ENCODE assay signal across 23 cellular contexts in the genomic region with DNA sequence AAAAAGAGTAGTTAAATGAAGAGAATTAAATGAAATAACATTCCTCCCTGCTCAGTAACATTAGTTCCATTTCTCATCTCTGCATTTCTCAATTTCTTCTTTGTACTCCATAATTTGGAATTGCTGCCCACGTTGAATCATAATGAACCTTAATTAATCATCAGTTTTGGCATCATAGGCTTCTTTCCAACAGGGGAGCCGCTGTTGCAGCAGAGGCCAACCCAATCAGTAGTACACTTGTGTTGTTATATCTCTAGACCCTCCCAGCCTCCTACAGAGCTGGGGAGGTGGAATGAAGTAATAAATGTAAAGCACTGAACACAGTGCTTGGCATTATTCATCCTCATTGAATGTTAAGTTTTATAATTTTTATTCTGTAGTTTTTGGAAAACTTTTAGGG.
"Had no signal": no experiment of that assay in that cellular context is flagged by ENCODE, and none has a peak within 500 bp of the region (broad histone marks: within the 10 kb centered on the region; RNA-seq: fewer than 3 reads in every experiment).

No MANE protein-coding gene starts in this region.

- H3K27ac Mint-ChIP-seq: activated CD4-positive, alpha-beta T cell treated with anti-CD3 and anti-CD28 coated beads, Interleukin-2, amount 10 ng/mL, durations not matched to agents 7 days and 5 days; activated CD8-positive, alpha-beta memory T cell treated with anti-CD3 and anti-CD28 coated beads, Interleukin-2, amount 10 ng/mL, durations not matched to agents 7 days and 5 days; activated CD8-positive, alpha-beta T cell treated with anti-CD3 and anti-CD28 coated beads for 36 hours; activated naive CD4-positive, alpha-beta T cell treated with anti-CD3 and anti-CD28 coated beads, Interleukin-2, amount 50 U/mL, for 24 hours; activated T-helper 1 cell treated with anti-CD3 and anti-CD28 coated beads, Interleukin-12 subunit alpha, Interleukin-12 subunit beta, Interleukin-2, Interleukin-4 antibody, amounts not matched to agents 30 ng/mL and 10 ng/mL and 1 ng/mL, durations not matched to agents 14 hours and 24 hours and 36 hours; natural killer cell; progenitor cell of endocrine pancreas; type B pancreatic cell had no signal

- H3K9me3 ChIP-seq: esophagus squamous epithelium, left lung, thoracic aorta had no signal

- H3K27ac ChIP-seq: coronary artery, esophagus squamous epithelium, left lung, thoracic aorta, WERI-Rb-1 had no signal

- H3K36me3 ChIP-seq: left lung, thoracic aorta, WERI-Rb-1 had no signal

- H3K4me3 Mint-ChIP-seq: activated CD4-positive, alpha-beta T cell treated with anti-CD3 and anti-CD28 coated beads, Interleukin-2, amount 10 ng/mL, durations not matched to agents 7 days and 5 days; activated CD8-positive, alpha-beta memory T cell treated with anti-CD3 and anti-CD28 coated beads, Interleukin-2, amount 10 ng/mL, durations not matched to agents 7 days and 5 days; activated CD8-positive, alpha-beta T cell treated with anti-CD3 and anti-CD28 coated beads for 36 hours; activated naive CD4-positive, alpha-beta T cell treated with anti-CD3 and anti-CD28 coated beads, Interleukin-2, amount 50 U/mL, for 24 hours; activated T-helper 1 cell treated with anti-CD3 and anti-CD28 coated beads, Interleukin-12 subunit alpha, Interleukin-12 subunit beta, Interleukin-2, Interleukin-4 antibody, amounts not matched to agents 30 ng/mL and 10 ng/mL and 1 ng/mL, durations not matched to agents 14 hours and 24 hours and 36 hours; natural killer cell; type B pancreatic cell had no signal

- DNase-seq: activated CD4-positive, alpha-beta T cell treated with anti-CD3 and anti-CD28 coated beads, Interleukin-2, amount 10 ng/mL, durations not matched to agents 7 days and 5 days; activated CD4-positive, CD25-positive, alpha-beta regulatory T cell treated with anti-CD3 and anti-CD28 coated beads, Interleukin-2, amount 50 U/mL, for 72 hours; activated CD8-positive, alpha-beta memory T cell treated with anti-CD3 and anti-CD28 coated beads, Interleukin-2, amount 10 ng/mL, durations not matched to agents 7 days and 5 days; activated CD8-positive, alpha-beta T cell treated with anti-CD3 and anti-CD28 coated beads for 36 hours; activated gamma-delta T cell treated with Interleukin-2 at 50 U/mL for 16 hours; aorta; cerebellar nuclear complex; esophagus squamous epithelium; foreskin melanocyte; kidney glomerular epithelial cell; left lung; natural killer cell; stimulated activated CD4-positive, alpha-beta T cell treated with anti-CD3 and anti-CD28 coated beads, Interleukin-2, amount 100 ng/mL, for 48 hours; stimulated activated naive CD4-positive, alpha-beta T cell treated with Interleukin-2 at 50 U/mL for 16 hours; T-helper 1 cell; WERI-Rb-1 had no signal

- ATAC-seq: activated CD8-positive, alpha-beta memory T cell treated with anti-CD3 and anti-CD28 coated beads, Interleukin-2, amount 10 ng/mL, durations not matched to agents 7 days and 5 days; activated CD8-positive, alpha-beta T cell treated with anti-CD3 and anti-CD28 coated beads for 36 hours; left lung; natural killer cell had no signal

- H3K9me3 Mint-ChIP-seq: activated CD8-positive, alpha-beta T cell treated with anti-CD3 and anti-CD28 coated beads for 36 hours; activated naive CD4-positive, alpha-beta T cell treated with anti-CD3 and anti-CD28 coated beads, Interleukin-2, amount 50 U/mL, for 24 hours; activated T-helper 1 cell treated with anti-CD3 and anti-CD28 coated beads, Interleukin-12 subunit alpha, Interleukin-12 subunit beta, Interleukin-2, Interleukin-4 antibody, amounts not matched to agents 30 ng/mL and 10 ng/mL and 1 ng/mL, durations not matched to agents 14 hours and 24 hours and 36 hours; natural killer cell; type B pancreatic cell had no signal

- H3K27me3 ChIP-seq: esophagus squamous epithelium, left lung had no signal

- H3K36me3 Mint-ChIP-seq: natural killer cell, type B pancreatic cell had no signal

- H3K27me3 Mint-ChIP-seq: activated CD4-positive, alpha-beta T cell treated with anti-CD3 and anti-CD28 coated beads, Interleukin-2, amount 10 ng/mL, durations not matched to agents 7 days and 5 days; activated CD8-positive, alpha-beta memory T cell treated with anti-CD3 and anti-CD28 coated beads, Interleukin-2, amount 10 ng/mL, durations not matched to agents 7 days and 5 days; activated CD8-positive, alpha-beta T cell treated with anti-CD3 and anti-CD28 coated beads for 36 hours; activated naive CD4-positive, alpha-beta T cell treated with anti-CD3 and anti-CD28 coated beads, Interleukin-2, amount 50 U/mL, for 24 hours; type B pancreatic cell had no signal

- H3K4me3 ChIP-seq: coronary artery, esophagus squamous epithelium, left lung, lung, thoracic aorta had no signal
